ENCODE assay signal across 3 cellular contexts in the genomic region with DNA sequence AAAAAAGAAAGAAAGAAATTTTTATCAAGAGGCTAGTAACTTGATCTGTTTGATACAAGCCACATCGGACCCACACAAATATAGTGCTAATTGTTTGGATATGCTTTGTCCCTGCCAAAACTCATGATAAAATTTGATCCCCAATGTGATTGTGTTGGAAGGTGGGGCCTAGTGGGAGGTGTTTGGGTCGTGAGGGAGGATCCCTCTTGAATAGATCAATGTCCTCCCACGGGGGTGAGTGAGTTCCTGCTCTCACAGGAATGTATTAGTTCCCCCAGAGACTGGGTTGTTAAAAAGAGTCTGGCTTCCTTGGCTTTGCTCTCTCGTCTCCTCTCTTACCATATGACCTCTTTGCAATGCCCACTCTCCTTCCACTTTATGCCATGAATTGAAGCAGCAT.
"Had no signal": no experiment of that assay in that cellular context is flagged by ENCODE, and none has a peak within 500 bp of the region (broad histone marks: within the 10 kb centered on the region; RNA-seq: fewer than 3 reads in every experiment).

No MANE protein-coding gene starts in this region.

- H3K4me3 ChIP-seq: GM12878 had no signal

- DNase-seq: GDM1, GF-D8 had no signal
